In genomic region chr4:154314248-154314647, GRCh38 we compare ENCODE assay signal across 13 cellular contexts.
DNase-seq lines count a peak whose midpoint lies in the region; ATAC-seq and TF ChIP-seq lines count a peak whose summit lies in the region.
"Had no signal": no experiment of that assay in that cellular context is flagged by ENCODE, and none has a peak within 500 bp of the region (broad histone marks: within the 10 kb centered on the region; RNA-seq: fewer than 3 reads in every experiment).

No MANE protein-coding gene starts in this region.

- H3K27ac ChIP-seq in brain microvascular endothelial cell: no peak overlapping the region
- H3K27ac ChIP-seq: tibial artery had no signal

- no peak for ATAC-seq in HG02610 (IDR thresholded peaks at IDR 0.05; ENCODE audit: unreplicated experiment)
- no peak for ATAC-seq in T-helper 17 cell
- no peak for ATAC-seq in HG03342 (IDR thresholded peaks at IDR 0.05; ENCODE audit: unreplicated experiment)
- ATAC-seq: activated T-cell treated with anti-CD3 and anti-CD28 coated beads, Interleukin-2, amount 50 U/mL, for 4 hours had no signal

- no peaks in the 10 kb centered on the region for H3K4me1 Mint-ChIP-seq in T-helper 17 cell

- no peak overlapping the region for H3K4me3 ChIP-seq in brain microvascular endothelial cell (ENCODE audit: low read depth, low read length)
- H3K4me3 ChIP-seq: tibial artery had no signal

- H3K27me3 Mint-ChIP-seq in T-helper 17 cell: no peaks in the 10 kb centered on the region

- H3K27ac Mint-ChIP-seq in T-helper 17 cell: no peak overlapping the region

- in situ Hi-C loops in KBM-7 (cut with MboI; ENCODE audit: low pct_unique_long_range_greater_than_20kb, low sequenced_read_pairs): no loop called here
- in situ Hi-C loops in brain microvascular endothelial cell (cut with HindIII; ENCODE audit: low pct_ligation_motif_present, low sequenced_read_pairs): no loop called here

- no peak overlapping the region for H3K4me3 Mint-ChIP-seq in T-helper 17 cell
- H3K4me3 Mint-ChIP-seq: activated T-cell treated with anti-CD3 and anti-CD28 coated beads, Interleukin-2, amount 50 U/mL, for 4 hours had no signal

- no peaks in the 10 kb centered on the region for H3K9me3 ChIP-seq in T-helper 17 cell (ENCODE audit: control insufficient read depth, low read length, poor library complexity, severe bottlenecking)

- peak; percentile 52 for DNase-seq in AG20443 (ENCODE audit: low spot score)
- peak; percentile 15 for DNase-seq in KBM-7
- DNase-seq in brain microvascular endothelial cell: no peak
- DNase-seq in medulla oblongata (ENCODE audit: extremely low spot score): peak; percentile 66
- DNase-seq in T-helper 17 cell: no peak
- no peak for DNase-seq in NCI-H2081 treated with DMSO at 0.1 percent for 48 hours (lab: John Stamatoyannopoulos, UW)
- DNase-seq: activated T-cell treated with anti-CD3 and anti-CD28 coated beads, Interleukin-2, amount 50 U/mL, for 4 hours; DND-41; effector CD8-positive, alpha-beta T cell; Right ventricle myocardium superior; tibial artery had no signal

- H3K36me3 ChIP-seq in brain microvascular endothelial cell (replicated peaks): no peaks in the 10 kb centered on the region
- H3K36me3 ChIP-seq: tibial artery had no signal

- no peaks in the 10 kb centered on the region for H3K27me3 ChIP-seq in brain microvascular endothelial cell (replicated peaks)
- H3K27me3 ChIP-seq: tibial artery had no signal

- H3K36me3 Mint-ChIP-seq in T-helper 17 cell (ENCODE audit: low read depth): no peaks in the 10 kb centered on the region

- peak; percentile 39 for TF ChIP-seq CTCF in brain microvascular endothelial cell (IDR thresholded peaks at IDR 0.05; ENCODE audit: low read depth, low read length, missing control alignments)

Comparison
In these comparisons a context has a peak if more than half of its experiments do, and no peak if none do; other contexts are left out.
1. DNase-seq: peak in AG20443 (single experiment), KBM-7 (single experiment) and medulla oblongata (single experiment); none in brain microvascular endothelial cell (single experiment), T-helper 17 cell (0 of 3) and NCI-H2081 treated with DMSO at 0.1 percent for 48 hours (single experiment).